2 cellular contexts compared by ENCODE assay signal in genomic region chr4:184695178-184695896, GRCh38.
TF ChIP-seq lines count a peak whose summit lies in the region.

No MANE protein-coding gene starts in this region.

TF ChIP-seq in IMR-90, 13 proteins besides CTCF, POLR2A, EP300 and RAD21:
- TF ChIP-seq FOS (IDR thresholded peaks at IDR 0.05; ENCODE audit: low read depth, low read length) = no peak
- TF ChIP-seq RCOR1 (IDR thresholded peaks at IDR 0.05; ENCODE audit: insufficient replicate concordance, low read length) = no peak

TF ChIP-seq in WTC11, 78 proteins besides CTCF, POLR2A, EP300 and RAD21:
- TF ChIP-seq USF1 (CRISPR knock-in tag; IDR thresholded peaks at IDR 0.05) = no peak
- no peak for TF ChIP-seq FOXJ3 (CRISPR knock-in tag; IDR thresholded peaks at IDR 0.05; ENCODE audit: borderline replicate concordance)
- TF ChIP-seq ZNF512 (CRISPR knock-in tag; IDR thresholded peaks at IDR 0.05; ENCODE audit: borderline replicate concordance) = no peak
- no peak for TF ChIP-seq CREM (CRISPR knock-in tag; IDR thresholded peaks at IDR 0.05)
- no peak for TF ChIP-seq JUN (CRISPR knock-in tag; IDR thresholded peaks at IDR 0.05)
- TF ChIP-seq ERG (CRISPR knock-in tag; IDR thresholded peaks at IDR 0.05) = no peak
- no peak for TF ChIP-seq ESRRA (CRISPR knock-in tag; IDR thresholded peaks at IDR 0.05; ENCODE audit: borderline replicate concordance)
- no peak for TF ChIP-seq KAT7 (CRISPR knock-in tag; IDR thresholded peaks at IDR 0.05; ENCODE audit: borderline replicate concordance)
- no peak for TF ChIP-seq TEAD1 (CRISPR knock-in tag; IDR thresholded peaks at IDR 0.05)
- no peak for TF ChIP-seq JAZF1 (CRISPR knock-in tag; IDR thresholded peaks at IDR 0.05)
- no peak for TF ChIP-seq ETV6 (CRISPR knock-in tag; IDR thresholded peaks at IDR 0.05)
